ENCODE assay signal across 1 cellular context in genomic region chr7:95509199-95509598, GRCh38.
TF ChIP-seq lines count a peak whose summit lies in the region.

No MANE protein-coding gene starts in this region.

TF ChIP-seq in GM23338, 12 proteins besides CTCF, POLR2A, EP300 and RAD21 (continued from another document):
- TF ChIP-seq ETS1 (IDR thresholded peaks at IDR 0.05), result no peak
- TF ChIP-seq ZNF331 (CRISPR knock-in tag; IDR thresholded peaks at IDR 0.05; ENCODE audit: low read depth), result no peak
- TF ChIP-seq STAT1 (IDR thresholded peaks at IDR 0.05; ENCODE audit: unreplicated experiment), result no peak
- TF ChIP-seq ZNF114 (CRISPR knock-in tag; IDR thresholded peaks at IDR 0.05), result no peak
- TF ChIP-seq NANOG (IDR thresholded peaks at IDR 0.05; ENCODE audit: borderline replicate concordance), result no peak
